Comparison of ENCODE assay signal across 19 cellular contexts in the genomic region with DNA sequence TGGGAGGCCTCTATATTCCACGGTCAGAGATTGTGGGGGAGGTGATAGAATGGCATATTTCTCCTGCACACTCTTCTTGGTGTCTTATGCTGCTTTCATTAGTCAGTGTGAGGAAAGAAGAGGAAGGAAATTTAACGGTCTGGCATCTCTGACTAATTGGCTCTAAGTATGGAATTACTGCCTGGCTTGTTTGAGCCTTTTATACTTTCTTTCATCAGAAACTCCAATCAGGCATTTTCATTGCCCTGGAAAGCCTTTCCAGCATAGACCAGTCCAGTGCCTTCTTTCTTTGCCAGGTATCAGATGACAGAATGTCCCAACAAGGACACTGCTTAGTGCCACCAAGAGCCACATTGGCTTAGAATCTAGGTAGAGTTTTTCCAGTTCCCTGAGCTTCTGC. TPM values are rescaled to one million over a fixed set of nuclear protein-coding genes. Genes with fewer than 3 reads are reported as not detected.
A peak's percentile ranks its signal among the peaks of the same experiment; 100 is the strongest.
DNase-seq lines count a peak whose midpoint lies in the region; ATAC-seq and TF ChIP-seq lines count a peak whose summit lies in the region.
"Had no signal": no experiment of that assay in that cellular context is flagged by ENCODE, and none has a peak within 500 bp of the region (broad histone marks: within the 10 kb centered on the region; RNA-seq: fewer than 3 reads in every experiment).

No MANE protein-coding gene starts in this region.

- H3K27me3 ChIP-seq in HAP-1 (ENCODE audit: low read depth): no peaks in the 10 kb centered on the region
- H3K27me3 ChIP-seq: BLaER1, tibial nerve had no signal

- TF ChIP-seq CTCF in omental fat pad (IDR thresholded peaks at IDR 0.05): no peak

- in situ Hi-C loops in HAP-1 (cut with MboI; ENCODE audit: low sequenced_read_pairs): no loop called here

- no peaks in the 10 kb centered on the region for H3K4me1 ChIP-seq in HAP-1
- H3K4me1 ChIP-seq: BLaER1 had no signal

- DNase-seq in CD1c-positive myeloid dendritic cell (ENCODE audit: extremely low spot score) (peak; percentile 11), MV-4-11 (lab: John Stamatoyannopoulos, UW) (peak; percentile 73), globus pallidus (ENCODE audit: low spot score) (peak; percentile 20), omental fat pad (ENCODE audit: low spot score) (no peak), DMS153 treated with DMSO at 0.1 percent for 48 hours (lab: John Stamatoyannopoulos, UW; ENCODE audit: unreplicated experiment) (no peak), HAP-1 (ENCODE audit: low spot score in 2 of 2) (no peak), DMS79 treated with DMSO at 0.1 percent for 48 hours (lab: John Stamatoyannopoulos, UW) (no peak)
- DNase-seq: activated CD4-positive, alpha-beta T cell treated with anti-CD3 and anti-CD28 coated beads for 4 hours; activated naive CD8-positive, alpha-beta T cell treated with anti-CD3 and anti-CD28 coated beads, Interleukin-2, amount 50 U/mL, for 24 hours; activated T-cell treated with anti-CD3 and anti-CD28 coated beads, Interleukin-2, amount 50 U/mL, for 24 hours; NCI-H1092; NCI-H2227 treated with DMSO at 0.1 percent for 48 hours; OCI-M1; stimulated activated CD4-positive, alpha-beta T cell treated with anti-CD3 and anti-CD28 coated beads, Interleukin-1b, Interleukin-23, amount 100 ng/mL, for 48 hours; SW 1271 had no signal

- ATAC-seq in omental fat pad (ENCODE audit: low FRiP score) (peak; percentile 48), GM18907 (IDR thresholded peaks at IDR 0.05; ENCODE audit: unreplicated experiment) (no peak)
- ATAC-seq: activated naive CD8-positive, alpha-beta T cell treated with anti-CD3 and anti-CD28 coated beads, Interleukin-2, amount 50 U/mL, for 24 hours had no signal

- no peak overlapping the region for H3K4me3 ChIP-seq in HAP-1
- H3K4me3 ChIP-seq: BLaER1, coronary artery, tibial nerve had no signal

- H3K9me3 ChIP-seq in HAP-1: no peaks in the 10 kb centered on the region
- H3K9me3 ChIP-seq: BLaER1, tibial nerve had no signal

- H3K36me3 ChIP-seq in HAP-1 (replicated peaks): no peaks in the 10 kb centered on the region

RNA-seq across cellular contexts. Expression of a gene that starts 30.2 kb away (rescaled TPM):
- 100 to 1,000 TPM; 105 to 164 (median 140) TPM for total RNA-seq in omental fat pad

Comparison
In these comparisons a context has a peak if more than half of its experiments do, and no peak if none do; other contexts are left out.
1. DNase-seq: peak in CD1c-positive myeloid dendritic cell (single experiment), MV-4-11 (single experiment) and globus pallidus (single experiment); none in omental fat pad (single experiment), DMS153 treated with DMSO at 0.1 percent for 48 hours (single experiment), HAP-1 (0 of 2) and DMS79 treated with DMSO at 0.1 percent for 48 hours (single experiment).